Comparison of ENCODE assay signal across 8 cellular contexts in the genomic region with DNA sequence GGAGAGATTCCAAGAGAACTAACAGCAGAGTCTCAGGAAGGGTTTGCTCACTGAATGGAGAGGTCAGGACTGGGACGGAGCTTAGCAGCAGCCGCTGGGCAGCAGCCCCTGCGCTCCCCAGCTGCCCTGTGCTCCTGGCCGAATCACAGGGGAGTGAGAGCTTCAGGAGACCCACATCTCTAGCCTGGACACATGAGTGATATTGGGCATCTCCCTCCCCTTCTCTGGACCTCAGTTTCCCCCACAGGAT. TPM values are rescaled to one million over a fixed set of nuclear protein-coding genes. Genes with fewer than 3 reads are reported as not detected.
DNase-seq lines count a peak whose midpoint lies in the region; ATAC-seq and TF ChIP-seq lines count a peak whose summit lies in the region.

No MANE protein-coding gene starts in this region.

- peaks cover 4% of the 10 kb centered on the region for H3K27me3 ChIP-seq in kidney epithelial cell (ENCODE audit: control insufficient read depth, insufficient read depth, low read length)
- peaks cover 4 to 14% of the 10 kb centered on the region in 2 donors for H3K27me3 ChIP-seq in stomach smooth muscle (ENCODE audit: control insufficient read depth in 1 of 2, insufficient read depth in 2 of 2, low read length in 2 of 2)

- peak overlapping the region; percentile 45 for H3K4me3 Mint-ChIP-seq in activated CD4-positive, alpha-beta T cell treated with anti-CD3 and anti-CD28 coated beads for 36 hours

- peaks cover 34% of the 10 kb centered on the region for H3K27me3 Mint-ChIP-seq in activated CD4-positive, alpha-beta T cell treated with anti-CD3 and anti-CD28 coated beads for 36 hours

- no peak for ATAC-seq in activated CD4-positive, alpha-beta T cell treated with anti-CD3 and anti-CD28 coated beads for 36 hours
- ATAC-seq in GM19324 (IDR thresholded peaks at IDR 0.05; ENCODE audit: low FRiP score, unreplicated experiment) = no peak

- CTCF ChIA-PET in activated CD4-positive, alpha-beta T cell treated with anti-CD3 and anti-CD28 coated beads for 36 hours (lab: Charles Lee) = interaction anchor here (1.1 to 1.7 kb wide), 3 partner anchors 9 to 24 kb away, joined by 3 to 4 read pairs (median 4); no protein-coding TSS in a partner anchor

- H3K36me3 ChIP-seq in kidney epithelial cell (ENCODE audit: control insufficient read depth, insufficient read depth, low read length) = no peaks in the 10 kb centered on the region
- H3K36me3 ChIP-seq in stomach smooth muscle (ENCODE audit: control insufficient read depth in 2 of 2, insufficient read depth in 2 of 2, low read length in 2 of 2) = no peaks in the 10 kb centered on the region

- peaks cover 3% of the 10 kb centered on the region for H3K4me1 Mint-ChIP-seq in activated CD4-positive, alpha-beta T cell treated with anti-CD3 and anti-CD28 coated beads for 36 hours

- peak overlapping the region in 1 of 2 donors; percentile 5 for H3K9ac ChIP-seq in stomach smooth muscle (ENCODE audit: low read length in 2 of 2)

- no peaks in the 10 kb centered on the region for H3K36me3 Mint-ChIP-seq in activated CD4-positive, alpha-beta T cell treated with anti-CD3 and anti-CD28 coated beads for 36 hours (ENCODE audit: low read depth)

- H3K9me3 Mint-ChIP-seq in activated CD4-positive, alpha-beta T cell treated with anti-CD3 and anti-CD28 coated beads for 36 hours (ENCODE audit: low read depth) = no peaks in the 10 kb centered on the region

- TF ChIP-seq CTCF in astrocyte of the spinal cord (IDR thresholded peaks at IDR 0.05; ENCODE audit: low read depth, low read length) (no peak), kidney epithelial cell (IDR thresholded peaks at IDR 0.05; ENCODE audit: insufficient read depth, low read length, poor library complexity, severe bottlenecking) (no peak)

- H3K4me1 ChIP-seq in stomach smooth muscle (ENCODE audit: control insufficient read depth, insufficient read depth, low read length) = peaks cover 12% of the 10 kb centered on the region

- in situ Hi-C loops in astrocyte of the spinal cord (cut with HindIII; ENCODE audit: low sequenced_read_pairs) = no loop called here

- no peak overlapping the region for H3K27ac ChIP-seq in stomach smooth muscle (ENCODE audit: low read length)

- H3K4me3 ChIP-seq in astrocyte of the spinal cord (ENCODE audit: low read depth, low read length) (peak overlapping the region; percentile 38), kidney epithelial cell (ENCODE audit: low read depth, low read length) (peak overlapping the region; percentile 30), stomach smooth muscle (ENCODE audit: low read length in 2 of 2) (peak overlapping the region; percentile 43 to 74)

- no peak overlapping the region for H3K27ac Mint-ChIP-seq in activated CD4-positive, alpha-beta T cell treated with anti-CD3 and anti-CD28 coated beads for 36 hours

- DNase-seq in activated CD4-positive, alpha-beta T cell treated with anti-CD3 and anti-CD28 coated beads for 36 hours = no peak
- DNase-seq in activated CD4-positive, alpha-beta T cell treated with anti-CD3 and anti-CD28 coated beads for 1 hour = no peak
- no peak for DNase-seq in astrocyte of the spinal cord (ENCODE audit: low read depth, low spot score)
- no peak for DNase-seq in kidney epithelial cell (ENCODE audit: low read depth)
- no peak for DNase-seq in amniotic stem cell (lab: John Stamatoyannopoulos, UW)
- no peak for DNase-seq in DMS 273 (lab: John Stamatoyannopoulos, UW; ENCODE audit: unreplicated experiment)

- POLR2A ChIA-PET in activated CD4-positive, alpha-beta T cell treated with anti-CD3 and anti-CD28 coated beads for 36 hours (lab: Charles Lee) = no interaction called here

- no peaks in the 10 kb centered on the region for H3K9me3 ChIP-seq in stomach smooth muscle (ENCODE audit: control insufficient read depth in 2 of 2, low read length in 2 of 2)

- intact Hi-C loops in activated CD4-positive, alpha-beta T cell treated with anti-CD3 and anti-CD28 coated beads for 36 hours (cut with DNase I, micrococcal nuclease) = no loop called here

RNA-seq across cellular contexts. Expression of a gene that starts 0.5 kb away (rescaled TPM):
- total RNA-seq in activated CD4-positive, alpha-beta T cell treated with anti-CD3 and anti-CD28 coated beads for 36 hours = not detected
- 7.6 TPM in 2 replicates for total RNA-seq in kidney epithelial cell

RNA-seq across cellular contexts. Expression of a gene that starts 22.1 kb away (rescaled TPM):
- total RNA-seq in activated CD4-positive, alpha-beta T cell treated with anti-CD3 and anti-CD28 coated beads for 36 hours = 1 to 10 TPM; 6.2 to 7.4 TPM
- 13.6 and 17.5 TPM in 2 replicates for total RNA-seq in kidney epithelial cell

RNA-seq across cellular contexts. Expression of a gene that starts 39.5 kb away (rescaled TPM):
- total RNA-seq in activated CD4-positive, alpha-beta T cell treated with anti-CD3 and anti-CD28 coated beads for 36 hours = 10 to 100 TPM; 22.5 to 41.9 TPM
- 140 and 141 TPM in 2 replicates for total RNA-seq in kidney epithelial cell
